In genomic region chr9:27386759-27387158, GRCh38 we compare ENCODE assay signal across 18 cellular contexts.
DNase-seq lines count a peak whose midpoint lies in the region; ATAC-seq and TF ChIP-seq lines count a peak whose summit lies in the region.
"Had no signal": no experiment of that assay in that cellular context is flagged by ENCODE, and none has a peak within 500 bp of the region (broad histone marks: within the 10 kb centered on the region; RNA-seq: fewer than 3 reads in every experiment).

No MANE protein-coding gene starts in this region.

- H3K9me3 ChIP-seq in right atrium auricular region (no peaks in the 10 kb centered on the region), ovary (no peaks in the 10 kb centered on the region)

- H3K27ac ChIP-seq in right atrium auricular region (no peak overlapping the region), ovary (no peak overlapping the region)

- intact Hi-C loops in ovary (cut with DNase I) = loop anchor here in 1 of 4 donors (10.0 kb wide), 1 partner anchor 68 kb away; no protein-coding TSS in a partner anchor

- no peaks in the 10 kb centered on the region for H3K4me1 ChIP-seq in right atrium auricular region
- H3K4me1 ChIP-seq in ovary (ENCODE audit: insufficient read depth) = peaks cover 8% of the 10 kb centered on the region

- TF ChIP-seq CTCF in chondrocyte (IDR thresholded peaks at IDR 0.05) (no peak), right atrium auricular region (IDR thresholded peaks at IDR 0.05) (no peak), ovary (IDR thresholded peaks at IDR 0.05) (no peak)

- TF ChIP-seq POLR2A in ovary (IDR thresholded peaks at IDR 0.05) = no peak

- H3K36me3 ChIP-seq in right atrium auricular region (no peaks in the 10 kb centered on the region), ovary (no peaks in the 10 kb centered on the region)

- H3K4me3 ChIP-seq in right atrium auricular region (no peak overlapping the region), ovary (no peak overlapping the region)

- H3K4me1 Mint-ChIP-seq in chondrocyte (ENCODE audit: low read depth) = peaks cover 39% of the 10 kb centered on the region
- H3K4me1 Mint-ChIP-seq: activated T-helper 17 cell treated with anti-CD3 and anti-CD28 coated beads, Interleukin-2, amount 50 U/mL, for 72 hours had no signal

- no peaks in the 10 kb centered on the region for H3K27me3 ChIP-seq in right atrium auricular region
- H3K27me3 ChIP-seq in ovary = no peaks in the 10 kb centered on the region

- H3K36me3 Mint-ChIP-seq in chondrocyte (ENCODE audit: low read depth) = no peaks in the 10 kb centered on the region
- H3K36me3 Mint-ChIP-seq: natural killer cell treated with Interleukin-12 subunit alpha and Interleukin-12 subunit beta and Interleukin-15 and Interleukin-18, amount 100 ng/mL, for 72 hours had no signal

- DNase-seq in chondrocyte (ENCODE audit: low spot score) (no peak), occipital lobe (lab: John Stamatoyannopoulos, UW) (peak; percentile 20), right atrium auricular region (ENCODE audit: low spot score) (no peak), ovary (no peak), C1 segment of cervical spinal cord (lab: John Stamatoyannopoulos, UW) (no peak)
- DNase-seq: activated CD4-positive, CD25-positive, alpha-beta regulatory T cell treated with anti-CD3 and anti-CD28 coated beads, Interleukin-2, amount 50 U/mL, for 72 hours; effector CD4-positive, alpha-beta T cell; glutamatergic neuron; H9; NCI-H1436; NCI-H446; SHP77; T-helper 2 cell had no signal

- 36 to 80% (median 56%) methylated on average over 3 of the region's 3 CpGs for WGBS in ovary, 3 donors

- no peaks in the 10 kb centered on the region for H3K9me3 Mint-ChIP-seq in chondrocyte (ENCODE audit: low read depth)
- H3K9me3 Mint-ChIP-seq: activated T-helper 17 cell treated with anti-CD3 and anti-CD28 coated beads, Interleukin-2, amount 50 U/mL, for 72 hours; H9; natural killer cell treated with Interleukin-12 subunit alpha and Interleukin-12 subunit beta and Interleukin-15 and Interleukin-18, amount 100 ng/mL, for 72 hours had no signal

- TF ChIP-seq EP300 in ovary (IDR thresholded peaks at IDR 0.05) = no peak

- H3K4me3 Mint-ChIP-seq in chondrocyte (ENCODE audit: unreplicated experiment) = no peak overlapping the region
- H3K4me3 Mint-ChIP-seq: activated T-helper 17 cell treated with anti-CD3 and anti-CD28 coated beads, Interleukin-2, amount 50 U/mL, for 72 hours; H9; natural killer cell treated with Interleukin-12 subunit alpha and Interleukin-12 subunit beta and Interleukin-15 and Interleukin-18, amount 100 ng/mL, for 72 hours had no signal

- H3K27me3 Mint-ChIP-seq in chondrocyte (ENCODE audit: low read depth) = peaks cover 23% of the 10 kb centered on the region
- H3K27me3 Mint-ChIP-seq: activated T-helper 17 cell treated with anti-CD3 and anti-CD28 coated beads, Interleukin-2, amount 50 U/mL, for 72 hours had no signal

- peak overlapping the region; percentile 62 for H3K27ac Mint-ChIP-seq in chondrocyte (ENCODE audit: unreplicated experiment)
- H3K27ac Mint-ChIP-seq: activated T-helper 17 cell treated with anti-CD3 and anti-CD28 coated beads, Interleukin-2, amount 50 U/mL, for 72 hours; natural killer cell treated with Interleukin-12 subunit alpha and Interleukin-12 subunit beta and Interleukin-15 and Interleukin-18, amount 100 ng/mL, for 72 hours had no signal

- ATAC-seq in GM18502 (IDR thresholded peaks at IDR 0.05; ENCODE audit: poor library complexity, unreplicated experiment) = peak; percentile 38
- ATAC-seq in HG03432 (IDR thresholded peaks at IDR 0.05; ENCODE audit: unreplicated experiment) = peak; percentile 50
- no peak for ATAC-seq in HG03378 (IDR thresholded peaks at IDR 0.05; ENCODE audit: unreplicated experiment)
- ATAC-seq: activated T-helper 17 cell treated with anti-CD3 and anti-CD28 coated beads, Interleukin-2, amount 50 U/mL, for 72 hours; natural killer cell treated with Interleukin-12 subunit alpha and Interleukin-12 subunit beta and Interleukin-15 and Interleukin-18, amount 100 ng/mL, for 72 hours had no signal
